In genomic region chr3:31948255-31948654, GRCh38 we compare ENCODE assay signal across 1 cellular context.
TF ChIP-seq lines count a peak whose summit lies in the region.

No MANE protein-coding gene starts in this region.

TF ChIP-seq in HepG2, 621 proteins besides CTCF, POLR2A, EP300 and RAD21:
- TF ChIP-seq PHF21A (CRISPR knock-in tag; IDR thresholded peaks at IDR 0.05) (0 out of 2 replicates have a peak, but pooled peaks have one; percentile 19), ZFP90 (CRISPR knock-in tag; IDR thresholded peaks at IDR 0.05; ENCODE audit: borderline replicate concordance) (no peak)
